ENCODE assay signal across 1 cellular context in the genomic region with DNA sequence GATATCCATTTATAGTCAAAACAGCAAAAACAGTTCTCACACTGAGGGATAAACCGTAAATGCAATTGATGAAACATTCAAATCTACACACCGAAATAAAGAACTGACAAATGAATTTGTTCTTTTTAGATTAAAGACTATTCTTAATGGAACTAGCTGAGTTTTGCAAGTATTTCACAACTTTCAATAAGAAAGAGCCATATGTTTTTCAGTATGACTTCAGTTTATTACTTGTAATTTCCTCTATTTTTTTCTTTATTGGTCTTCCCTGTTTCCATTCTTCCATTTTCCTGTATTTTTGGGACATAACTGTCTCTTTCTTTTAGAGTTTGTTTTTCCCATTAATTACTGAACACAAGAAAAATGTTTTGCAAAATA.
TF ChIP-seq lines count a peak whose summit lies in the region.

No MANE protein-coding gene starts in this region.

TF ChIP-seq in H1, 55 proteins besides CTCF, POLR2A, EP300 and RAD21 (continued from another document):
- TF ChIP-seq, protein P1, sequence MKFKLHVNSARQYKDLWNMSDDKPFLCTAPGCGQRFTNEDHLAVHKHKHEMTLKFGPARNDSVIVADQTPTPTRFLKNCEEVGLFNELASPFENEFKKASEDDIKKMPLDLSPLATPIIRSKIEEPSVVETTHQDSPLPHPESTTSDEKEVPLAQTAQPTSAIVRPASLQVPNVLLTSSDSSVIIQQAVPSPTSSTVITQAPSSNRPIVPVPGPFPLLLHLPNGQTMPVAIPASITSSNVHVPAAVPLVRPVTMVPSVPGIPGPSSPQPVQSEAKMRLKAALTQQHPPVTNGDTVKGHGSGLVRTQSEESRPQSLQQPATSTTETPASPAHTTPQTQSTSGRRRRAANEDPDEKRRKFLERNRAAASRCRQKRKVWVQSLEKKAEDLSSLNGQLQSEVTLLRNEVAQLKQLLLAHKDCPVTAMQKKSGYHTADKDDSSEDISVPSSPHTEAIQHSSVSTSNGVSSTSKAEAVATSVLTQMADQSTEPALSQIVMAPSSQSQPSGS (IDR thresholded peaks at IDR 0.05; ENCODE audit: low read length): no peak
- TF ChIP-seq BACH1 (IDR thresholded peaks at IDR 0.05; ENCODE audit: low read length): no peak
- no peak for TF ChIP-seq RBBP5 (IDR thresholded peaks at IDR 0.05; ENCODE audit: borderline replicate concordance, low read depth, low read length)
- TF ChIP-seq CREB1 (IDR thresholded peaks at IDR 0.05): no peak
- no peak for TF ChIP-seq SIX5 (IDR thresholded peaks at IDR 0.05; ENCODE audit: low read depth, low read length)
- no peak for TF ChIP-seq SUZ12 (IDR thresholded peaks at IDR 0.05; ENCODE audit: low read length)
- TF ChIP-seq TAF7 (optimal IDR thresholded peaks at IDR 0.05; ENCODE audit: borderline replicate concordance, low read depth, low read length): no peak
